ENCODE assay signal across 21 cellular contexts in genomic region chr6:164337024-164337924, GRCh38.
"Had no signal": no experiment of that assay in that cellular context is flagged by ENCODE, and none has a peak within 500 bp of the region (broad histone marks: within the 10 kb centered on the region; RNA-seq: fewer than 3 reads in every experiment).

No MANE protein-coding gene starts in this region.

- H3K79me2 ChIP-seq: hepatocyte had no signal

- H3K4me2 ChIP-seq: hepatocyte had no signal

- FAIRE-seq: bronchial epithelial cell, colon, keratinocyte had no signal

- H3K4me3 Mint-ChIP-seq: activated CD4-positive, alpha-beta T cell treated with anti-CD3 and anti-CD28 coated beads for 36 hours; activated T-cell treated with anti-CD3 and anti-CD28 coated beads, Interleukin-2, amount 50 U/mL, for 72 hours; mesothelial cell of epicardium; naive B cell; stimulated activated naive CD8-positive, alpha-beta T cell treated with anti-CD3 and anti-CD28 coated beads, Interleukin-15, Interleukin-2, amounts not matched to agents 100 ng/mL and 50 ng/mL, for 24 hours; T-helper 2 cell treated with Interferon-gamma antibody and Interleukin-4, amounts not matched to agents 5 μg/mL and 100 μg/mL, for 36 hours had no signal

- H3K4me3 ChIP-seq: dorsolateral prefrontal cortex, gastrocnemius medialis, hepatocyte had no signal

- H3K36me3 ChIP-seq: gastrocnemius medialis had no signal

- H3K27me3 ChIP-seq: dorsolateral prefrontal cortex, gastrocnemius medialis, hepatocyte had no signal

- H3K36me3 Mint-ChIP-seq: mesothelial cell of epicardium, naive B cell had no signal

- ATAC-seq: activated CD4-positive, alpha-beta T cell treated with anti-CD3 and anti-CD28 coated beads for 36 hours; activated naive CD4-positive, alpha-beta T cell treated with anti-CD3 and anti-CD28 coated beads, Interleukin-2, amount 50 U/mL, for 72 hours; activated T-cell treated with anti-CD3 and anti-CD28 coated beads, Interleukin-2, amount 50 U/mL, for 72 hours; gastrocnemius medialis; left colon; right cardiac atrium had no signal

- H3K4me1 Mint-ChIP-seq: activated CD4-positive, alpha-beta T cell treated with anti-CD3 and anti-CD28 coated beads for 36 hours; mesothelial cell of epicardium; naive B cell had no signal

- H3K4me1 ChIP-seq: gastrocnemius medialis had no signal

- H3K9me3 ChIP-seq: gastrocnemius medialis had no signal

- DNase-seq: activated CD4-positive, alpha-beta T cell treated with anti-CD3 and anti-CD28 coated beads for 36 hours; activated CD4-positive, CD25-positive, alpha-beta regulatory T cell; activated naive CD4-positive, alpha-beta T cell; activated T-cell treated with anti-CD3 and anti-CD28 coated beads for 4 hours; activated T-cell treated with anti-CD3 and anti-CD28 coated beads, Interleukin-2, amount 50 U/mL, for 72 hours; dorsolateral prefrontal cortex; effector memory CD4-positive, alpha-beta T cell; gastrocnemius medialis; left colon; naive B cell; stimulated activated CD4-positive, alpha-beta T cell treated with anti-CD3 and anti-CD28 coated beads, Interleukin-4, amount 100 ng/mL, for 1 hour; T-helper 1 cell had no signal

- H3K27me3 Mint-ChIP-seq: activated CD4-positive, alpha-beta T cell treated with anti-CD3 and anti-CD28 coated beads for 36 hours; naive B cell; stimulated activated naive CD8-positive, alpha-beta T cell treated with anti-CD3 and anti-CD28 coated beads, Interleukin-15, Interleukin-2, amounts not matched to agents 100 ng/mL and 50 ng/mL, for 24 hours had no signal

- H3K27ac ChIP-seq: dorsolateral prefrontal cortex, gastrocnemius medialis, hepatocyte had no signal

- H3K9me3 Mint-ChIP-seq: mesothelial cell of epicardium had no signal

- H3K27ac Mint-ChIP-seq: activated CD4-positive, alpha-beta T cell treated with anti-CD3 and anti-CD28 coated beads for 36 hours; activated naive CD4-positive, alpha-beta T cell treated with anti-CD3 and anti-CD28 coated beads, Interleukin-2, amount 50 U/mL, for 72 hours; activated T-cell treated with anti-CD3 and anti-CD28 coated beads, Interleukin-2, amount 50 U/mL, for 72 hours; mesothelial cell of epicardium; stimulated activated naive CD8-positive, alpha-beta T cell treated with anti-CD3 and anti-CD28 coated beads, Interleukin-15, Interleukin-2, amounts not matched to agents 100 ng/mL and 50 ng/mL, for 24 hours; T-helper 2 cell treated with Interferon-gamma antibody and Interleukin-4, amounts not matched to agents 5 μg/mL and 100 μg/mL, for 36 hours had no signal

- H2AFZ ChIP-seq: hepatocyte had no signal
